Comparison of ENCODE assay signal across 11 cellular contexts in genomic region chr10:5546891-5547683, GRCh38. TPM values are rescaled to one million over a fixed set of nuclear protein-coding genes. Genes with fewer than 3 reads are reported as not detected.
DNase-seq lines count a peak whose midpoint lies in the region; ATAC-seq, FAIRE-seq and TF ChIP-seq lines count a peak whose summit lies in the region.
"Had no signal": no experiment of that assay in that cellular context is flagged by ENCODE, and none has a peak within 500 bp of the region (broad histone marks: within the 10 kb centered on the region; RNA-seq: fewer than 3 reads in every experiment).

No MANE protein-coding gene starts in this region.

- peak overlapping the region; percentile 92 for H3K27ac ChIP-seq in AG04450 (ENCODE audit: low read depth, low read length)
- peak overlapping the region; percentile 96 for H3K27ac ChIP-seq in duodenal mucosa (ENCODE audit: low read depth, low read length)
- peak overlapping the region; percentile 97 to 99 for H3K27ac ChIP-seq in mucosa of rectum (ENCODE audit: low read depth in 2 of 2, low read length in 2 of 2)

- POLR2A ChIA-PET in AG04450 (lab: Yijun Ruan, JAX): interaction anchor here (0.9 kb wide), 1 partner anchor 83 kb away, joined by 5 read pairs; no protein-coding TSS in a partner anchor

- no peaks in the 10 kb centered on the region for H3K27me3 ChIP-seq in AG04450 (ENCODE audit: control insufficient read depth, insufficient read depth, low read length)
- no peaks in the 10 kb centered on the region for H3K27me3 ChIP-seq in duodenal mucosa (ENCODE audit: control insufficient read depth in 1 of 2, insufficient read depth in 2 of 2, low read length in 2 of 2)
- no peaks in the 10 kb centered on the region for H3K27me3 ChIP-seq in mucosa of rectum (ENCODE audit: control insufficient read depth in 2 of 2, insufficient read depth in 2 of 2, low read length in 2 of 2)

- no peak for FAIRE-seq in GM12891 (lab: Jason Lieb, UNC)

- TF ChIP-seq POLR2A in GM12891 (IDR thresholded peaks at IDR 0.05; ENCODE audit: low read depth, low read length): no peak

- H3K36me3 ChIP-seq in duodenal mucosa (ENCODE audit: control insufficient read depth in 1 of 2, insufficient read depth in 2 of 2, low read length in 2 of 2): no peaks in the 10 kb centered on the region
- no peaks in the 10 kb centered on the region for H3K36me3 ChIP-seq in mucosa of rectum (ENCODE audit: control insufficient read depth in 2 of 2, insufficient read depth in 2 of 2, low read length in 2 of 2)
- H3K36me3 ChIP-seq: HAP-1 had no signal

- ATAC-seq in HG03457 (IDR thresholded peaks at IDR 0.05; ENCODE audit: unreplicated experiment) (no peak), GM19324 (IDR thresholded peaks at IDR 0.05; ENCODE audit: low FRiP score, unreplicated experiment) (no peak)

- TF ChIP-seq CTCF in AG04450 (IDR thresholded peaks at IDR 0.05; ENCODE audit: low read depth, low read length) (no peak), GM10266 (IDR thresholded peaks at IDR 0.05; ENCODE audit: control insufficient read depth, insufficient read depth, low read depth, missing control alignments) (no peak)

- H3K4me3 ChIP-seq in AG04450 (ENCODE audit: low read depth, low read length): no peak overlapping the region
- peak overlapping the region in 1 of 2 donors; percentile 42 for H3K4me3 ChIP-seq in duodenal mucosa (ENCODE audit: low read depth in 1 of 2, low read length in 2 of 2)
- peak overlapping the region; percentile 31 to 64 for H3K4me3 ChIP-seq in mucosa of rectum (ENCODE audit: low read length in 2 of 2)
- H3K4me3 ChIP-seq: HAP-1 had no signal

- CTCF ChIA-PET in AG04450 (lab: Charles Lee): no interaction called here

- H3K4me1 ChIP-seq in duodenal mucosa (ENCODE audit: control insufficient read depth in 1 of 2, insufficient read depth in 2 of 2, low read length in 2 of 2) (peaks cover 54 to 59% of the 10 kb centered on the region in 2 donors), mucosa of rectum (ENCODE audit: control insufficient read depth in 2 of 2, insufficient read depth in 2 of 2, low read length in 2 of 2) (peaks cover 63 to 81% of the 10 kb centered on the region in 2 donors)
- H3K4me1 ChIP-seq: HAP-1 had no signal

- DNase-seq in AG04450 (ENCODE audit: low read depth, low spot score) (no peak), NCI-H2029 treated with DMSO at 0.1 percent for 48 hours (lab: John Stamatoyannopoulos, UW) (peak; percentile 44), GM10266 (ENCODE audit: extremely low spot score) (no peak), GM12891 (ENCODE audit: insufficient read length, low spot score) (no peak)
- DNase-seq: activated T-cell treated with anti-CD3 and anti-CD28 coated beads for 4 hours, NCI-H446 treated with DMSO at 0.1 percent for 48 hours had no signal

- H3K9ac ChIP-seq in duodenal mucosa (ENCODE audit: low read depth in 1 of 2, low read length in 2 of 2) (peak overlapping the region; percentile 70 to 73), mucosa of rectum (ENCODE audit: low read depth in 1 of 2, low read length in 2 of 2) (peak overlapping the region; percentile 79 to 85)

- H3K9me3 ChIP-seq in AG04450 (ENCODE audit: control insufficient read depth, insufficient read depth, low read length): peaks cover 10% of the 10 kb centered on the region
- peaks cover 0 to 5% of the 10 kb centered on the region in 2 donors for H3K9me3 ChIP-seq in duodenal mucosa (ENCODE audit: control insufficient read depth in 1 of 2, low read length in 2 of 2)
- H3K9me3 ChIP-seq in mucosa of rectum (ENCODE audit: control insufficient read depth in 2 of 2, low read length in 2 of 2): no peaks in the 10 kb centered on the region
- H3K9me3 ChIP-seq: HAP-1 had no signal

TF ChIP-seq in GM12891, 5 proteins besides CTCF, POLR2A, EP300 and RAD21:
- no peak for TF ChIP-seq TAF1 (IDR thresholded peaks at IDR 0.05; ENCODE audit: low read depth, low read length)

RNA-seq across cellular contexts. Expression of gene CALML3, which starts 22.3 kb away (rescaled TPM):
- not detected in 2 replicates for polyA plus RNA-seq in AG04450 (2011; rRNA removed)
- polyA minus RNA-seq in AG04450 (2011; rRNA and poly(A)+ RNA removed): not detected in 2 replicates
- not detected for polyA plus RNA-seq in GM12891 (2012; ENCODE audit: low read depth, missing spikeins)

RNA-seq across cellular contexts. Expression of gene CALML5, which starts 47.7 kb away (rescaled TPM):
- polyA plus RNA-seq in AG04450 (2011; rRNA removed): not detected in 2 replicates
- polyA minus RNA-seq in AG04450 (2011; rRNA and poly(A)+ RNA removed): not detected in 2 replicates
- polyA plus RNA-seq in GM12891 (2012; ENCODE audit: low read depth, missing spikeins): not detected
